Comparison of ENCODE assay signal across 8 cellular contexts in the genomic region with DNA sequence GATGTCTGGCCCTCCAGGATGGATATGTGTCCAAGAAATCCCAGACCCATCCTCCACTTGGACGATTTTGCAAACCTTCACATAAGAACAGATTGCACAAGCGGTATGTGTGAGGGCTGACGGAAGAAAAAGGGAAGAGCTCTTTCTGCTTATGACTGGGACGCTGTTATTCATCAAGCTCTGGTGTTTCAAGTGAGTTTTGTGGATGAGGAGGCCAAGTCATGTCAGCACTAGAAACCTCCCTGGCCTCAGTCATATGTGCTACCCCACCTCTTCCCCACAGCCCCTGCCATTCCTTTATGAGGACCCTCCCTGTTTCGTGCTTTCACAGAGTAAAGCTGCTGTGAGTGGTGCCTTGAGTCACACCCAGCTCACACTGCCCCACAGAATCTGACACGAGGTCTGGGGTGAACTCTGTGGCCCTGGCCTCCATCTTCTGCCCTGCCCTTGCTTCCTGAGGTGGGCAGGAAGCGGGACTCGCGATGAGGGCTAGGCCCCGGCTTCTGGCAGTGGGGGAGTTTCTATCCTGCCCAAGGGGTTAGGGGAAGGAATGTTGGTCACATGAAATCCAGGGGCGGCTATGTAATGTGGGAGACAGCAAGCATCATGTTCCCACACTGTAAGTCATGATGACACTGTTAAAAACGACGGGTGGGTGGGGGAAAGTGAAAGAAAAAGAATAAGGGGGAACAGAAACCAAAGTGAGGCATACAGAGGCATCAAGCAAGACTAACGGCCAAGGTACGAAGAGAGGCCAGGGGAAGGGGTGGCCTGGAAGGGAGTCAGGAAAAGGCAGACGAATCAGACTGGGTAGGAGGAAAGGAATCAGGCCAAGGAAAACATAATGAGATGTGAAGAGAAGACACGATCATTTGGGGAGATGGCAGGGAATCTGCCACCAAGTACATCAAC.
A peak's percentile ranks its signal among the peaks of the same experiment; 100 is the strongest.
DNase-seq lines count a peak whose midpoint lies in the region; ATAC-seq and TF ChIP-seq lines count a peak whose summit lies in the region.

No MANE protein-coding gene starts in this region.

- H3K36me3 Mint-ChIP-seq in activated CD4-positive, alpha-beta T cell treated with anti-CD3 and anti-CD28 coated beads for 36 hours (ENCODE audit: low read depth), result no peaks in the 10 kb centered on the region

- H3K4me3 ChIP-seq in epithelial cell of esophagus (ENCODE audit: low read length), result no peak overlapping the region

- peak; percentile 88 for ATAC-seq in activated CD4-positive, alpha-beta T cell treated with anti-CD3 and anti-CD28 coated beads for 36 hours
- peak; percentile 44 for ATAC-seq in HG03103 (IDR thresholded peaks at IDR 0.05; ENCODE audit: low read depth, unreplicated experiment)

- CTCF ChIA-PET in activated CD4-positive, alpha-beta T cell treated with anti-CD3 and anti-CD28 coated beads for 36 hours (lab: Charles Lee), result interaction anchor here (0.6 to 3.0 kb wide), 15 partner anchors 11 to 171 kb away, joined by 3 to 12 read pairs (median 4); no protein-coding TSS in a partner anchor

- POLR2A ChIA-PET in activated CD4-positive, alpha-beta T cell treated with anti-CD3 and anti-CD28 coated beads for 36 hours (lab: Charles Lee), result interaction anchor here (0.7 to 1.8 kb wide), 11 partner anchors 12 to 67 kb away, joined by 3 to 12 read pairs (median 4); no protein-coding TSS in a partner anchor

- H3K4me1 Mint-ChIP-seq in activated CD4-positive, alpha-beta T cell treated with anti-CD3 and anti-CD28 coated beads for 36 hours, result peaks cover 54% of the 10 kb centered on the region

- no peaks in the 10 kb centered on the region for H3K9me3 Mint-ChIP-seq in activated CD4-positive, alpha-beta T cell treated with anti-CD3 and anti-CD28 coated beads for 36 hours (ENCODE audit: low read depth)

- peak overlapping the region; percentile 61 for H3K4me3 Mint-ChIP-seq in activated CD4-positive, alpha-beta T cell treated with anti-CD3 and anti-CD28 coated beads for 36 hours

- intact Hi-C loops in activated CD4-positive, alpha-beta T cell treated with anti-CD3 and anti-CD28 coated beads for 36 hours (cut with DNase I, micrococcal nuclease), result loop anchor here (1.0 to 2.0 kb wide), 14 partner anchors 18 to 518 kb away; no protein-coding TSS in a partner anchor

- TF ChIP-seq CTCF in epithelial cell of esophagus (IDR thresholded peaks at IDR 0.05; ENCODE audit: insufficient read depth, low read depth, low read length, missing control alignments), result no peak

- peak; percentile 84 for DNase-seq in activated CD4-positive, alpha-beta T cell treated with anti-CD3 and anti-CD28 coated beads for 36 hours
- DNase-seq in activated CD4-positive, alpha-beta T cell treated with anti-CD3 and anti-CD28 coated beads for 1 hour, result no peak
- DNase-seq in activated CD4-positive, CD25-positive, alpha-beta regulatory T cell treated with anti-CD3 and anti-CD28 coated beads, Interleukin-2, amount 50 U/mL, for 72 hours, result peak; percentile 64
- peak; percentile 31 for DNase-seq in epithelial cell of esophagus (ENCODE audit: low read depth)
- DNase-seq in renal cortical epithelial cell (ENCODE audit: low read depth), result peak; percentile 32
- no peak for DNase-seq in COR-L47 (lab: John Stamatoyannopoulos, UW)
- no peak for DNase-seq in NCI-H2107 treated with DMSO at 0.1 percent for 48 hours (lab: John Stamatoyannopoulos, UW; ENCODE audit: unreplicated experiment)

- H3K27ac Mint-ChIP-seq in activated CD4-positive, alpha-beta T cell treated with anti-CD3 and anti-CD28 coated beads for 36 hours, result peak overlapping the region; percentile 89

- H3K27me3 Mint-ChIP-seq in activated CD4-positive, alpha-beta T cell treated with anti-CD3 and anti-CD28 coated beads for 36 hours, result peaks cover 2% of the 10 kb centered on the region

Comparison
In these comparisons a context has a peak if more than half of its experiments do, and no peak if none do; other contexts are left out.
1. DNase-seq: peak in activated CD4-positive, alpha-beta T cell treated with anti-CD3 and anti-CD28 coated beads for 36 hours (single experiment), activated CD4-positive, CD25-positive, alpha-beta regulatory T cell treated with anti-CD3 and anti-CD28 coated beads, Interleukin-2, amount 50 U/mL, for 72 hours (single experiment), epithelial cell of esophagus (single experiment) and renal cortical epithelial cell (single experiment); none in activated CD4-positive, alpha-beta T cell treated with anti-CD3 and anti-CD28 coated beads for 1 hour (single experiment), COR-L47 (single experiment) and NCI-H2107 treated with DMSO at 0.1 percent for 48 hours (single experiment).